ENCODE assay signal across 1 cellular context in the genomic region with DNA sequence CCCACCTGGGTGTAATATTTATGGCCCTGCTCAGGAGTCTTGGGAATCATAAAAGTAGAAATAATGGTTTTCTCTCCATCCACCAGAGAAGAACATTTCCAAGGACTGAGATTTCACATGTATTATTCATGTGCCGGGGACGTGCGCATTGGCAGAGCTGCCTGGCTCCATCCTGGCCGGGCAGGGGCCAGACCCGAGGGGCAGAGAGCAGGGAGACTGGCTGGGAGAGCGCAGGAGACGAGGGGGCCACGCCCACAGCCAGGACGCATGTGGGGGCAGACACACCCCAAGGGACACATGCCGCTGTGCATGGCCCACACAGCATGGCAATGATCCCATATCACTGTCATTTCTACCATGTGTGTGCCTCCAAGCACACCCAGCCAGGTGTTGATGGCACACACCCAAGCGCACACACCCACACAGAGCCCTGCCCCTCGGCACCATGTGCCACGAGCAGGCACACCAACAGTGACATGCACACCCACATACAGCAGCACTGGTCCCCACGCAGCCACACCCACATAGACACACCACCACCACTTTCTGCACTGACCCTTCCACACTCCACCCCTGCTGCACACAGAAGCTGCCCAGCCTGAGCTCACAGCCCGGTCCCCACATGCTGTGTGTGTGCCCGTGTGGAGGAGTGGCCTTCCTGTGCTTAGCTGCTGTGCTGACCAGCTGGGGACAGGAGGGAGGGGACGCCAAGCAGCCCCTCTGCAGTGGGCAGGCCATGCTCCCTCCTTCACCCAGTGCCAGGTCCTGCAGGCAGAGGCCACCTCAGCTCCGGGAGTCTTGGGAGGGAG.
TF ChIP-seq lines count a peak whose summit lies in the region.

No MANE protein-coding gene starts in this region.

TF ChIP-seq in H1, 55 proteins besides CTCF, POLR2A, EP300 and RAD21:
- TF ChIP-seq SAP30 (IDR thresholded peaks at IDR 0.05; ENCODE audit: insufficient read depth, insufficient replicate concordance, low read length) = no peak
- no peak for TF ChIP-seq SP2 (IDR thresholded peaks at IDR 0.05; ENCODE audit: low read length)
- TF ChIP-seq CREB1 (IDR thresholded peaks at IDR 0.05) = no peak
- no peak for TF ChIP-seq RFX5 (IDR thresholded peaks at IDR 0.05; ENCODE audit: borderline replicate concordance, low read depth, low read length)
- TF ChIP-seq BCL11A (IDR thresholded peaks at IDR 0.05; ENCODE audit: low read depth in 2 of 2, low read length in 2 of 2) = no peak
- TF ChIP-seq CEBPB (IDR thresholded peaks at IDR 0.05; ENCODE audit: low read depth, low read length) = no peak
- no peak for TF ChIP-seq TCF12 (IDR thresholded peaks at IDR 0.05; ENCODE audit: low read depth, low read length)
- TF ChIP-seq, protein P1, sequence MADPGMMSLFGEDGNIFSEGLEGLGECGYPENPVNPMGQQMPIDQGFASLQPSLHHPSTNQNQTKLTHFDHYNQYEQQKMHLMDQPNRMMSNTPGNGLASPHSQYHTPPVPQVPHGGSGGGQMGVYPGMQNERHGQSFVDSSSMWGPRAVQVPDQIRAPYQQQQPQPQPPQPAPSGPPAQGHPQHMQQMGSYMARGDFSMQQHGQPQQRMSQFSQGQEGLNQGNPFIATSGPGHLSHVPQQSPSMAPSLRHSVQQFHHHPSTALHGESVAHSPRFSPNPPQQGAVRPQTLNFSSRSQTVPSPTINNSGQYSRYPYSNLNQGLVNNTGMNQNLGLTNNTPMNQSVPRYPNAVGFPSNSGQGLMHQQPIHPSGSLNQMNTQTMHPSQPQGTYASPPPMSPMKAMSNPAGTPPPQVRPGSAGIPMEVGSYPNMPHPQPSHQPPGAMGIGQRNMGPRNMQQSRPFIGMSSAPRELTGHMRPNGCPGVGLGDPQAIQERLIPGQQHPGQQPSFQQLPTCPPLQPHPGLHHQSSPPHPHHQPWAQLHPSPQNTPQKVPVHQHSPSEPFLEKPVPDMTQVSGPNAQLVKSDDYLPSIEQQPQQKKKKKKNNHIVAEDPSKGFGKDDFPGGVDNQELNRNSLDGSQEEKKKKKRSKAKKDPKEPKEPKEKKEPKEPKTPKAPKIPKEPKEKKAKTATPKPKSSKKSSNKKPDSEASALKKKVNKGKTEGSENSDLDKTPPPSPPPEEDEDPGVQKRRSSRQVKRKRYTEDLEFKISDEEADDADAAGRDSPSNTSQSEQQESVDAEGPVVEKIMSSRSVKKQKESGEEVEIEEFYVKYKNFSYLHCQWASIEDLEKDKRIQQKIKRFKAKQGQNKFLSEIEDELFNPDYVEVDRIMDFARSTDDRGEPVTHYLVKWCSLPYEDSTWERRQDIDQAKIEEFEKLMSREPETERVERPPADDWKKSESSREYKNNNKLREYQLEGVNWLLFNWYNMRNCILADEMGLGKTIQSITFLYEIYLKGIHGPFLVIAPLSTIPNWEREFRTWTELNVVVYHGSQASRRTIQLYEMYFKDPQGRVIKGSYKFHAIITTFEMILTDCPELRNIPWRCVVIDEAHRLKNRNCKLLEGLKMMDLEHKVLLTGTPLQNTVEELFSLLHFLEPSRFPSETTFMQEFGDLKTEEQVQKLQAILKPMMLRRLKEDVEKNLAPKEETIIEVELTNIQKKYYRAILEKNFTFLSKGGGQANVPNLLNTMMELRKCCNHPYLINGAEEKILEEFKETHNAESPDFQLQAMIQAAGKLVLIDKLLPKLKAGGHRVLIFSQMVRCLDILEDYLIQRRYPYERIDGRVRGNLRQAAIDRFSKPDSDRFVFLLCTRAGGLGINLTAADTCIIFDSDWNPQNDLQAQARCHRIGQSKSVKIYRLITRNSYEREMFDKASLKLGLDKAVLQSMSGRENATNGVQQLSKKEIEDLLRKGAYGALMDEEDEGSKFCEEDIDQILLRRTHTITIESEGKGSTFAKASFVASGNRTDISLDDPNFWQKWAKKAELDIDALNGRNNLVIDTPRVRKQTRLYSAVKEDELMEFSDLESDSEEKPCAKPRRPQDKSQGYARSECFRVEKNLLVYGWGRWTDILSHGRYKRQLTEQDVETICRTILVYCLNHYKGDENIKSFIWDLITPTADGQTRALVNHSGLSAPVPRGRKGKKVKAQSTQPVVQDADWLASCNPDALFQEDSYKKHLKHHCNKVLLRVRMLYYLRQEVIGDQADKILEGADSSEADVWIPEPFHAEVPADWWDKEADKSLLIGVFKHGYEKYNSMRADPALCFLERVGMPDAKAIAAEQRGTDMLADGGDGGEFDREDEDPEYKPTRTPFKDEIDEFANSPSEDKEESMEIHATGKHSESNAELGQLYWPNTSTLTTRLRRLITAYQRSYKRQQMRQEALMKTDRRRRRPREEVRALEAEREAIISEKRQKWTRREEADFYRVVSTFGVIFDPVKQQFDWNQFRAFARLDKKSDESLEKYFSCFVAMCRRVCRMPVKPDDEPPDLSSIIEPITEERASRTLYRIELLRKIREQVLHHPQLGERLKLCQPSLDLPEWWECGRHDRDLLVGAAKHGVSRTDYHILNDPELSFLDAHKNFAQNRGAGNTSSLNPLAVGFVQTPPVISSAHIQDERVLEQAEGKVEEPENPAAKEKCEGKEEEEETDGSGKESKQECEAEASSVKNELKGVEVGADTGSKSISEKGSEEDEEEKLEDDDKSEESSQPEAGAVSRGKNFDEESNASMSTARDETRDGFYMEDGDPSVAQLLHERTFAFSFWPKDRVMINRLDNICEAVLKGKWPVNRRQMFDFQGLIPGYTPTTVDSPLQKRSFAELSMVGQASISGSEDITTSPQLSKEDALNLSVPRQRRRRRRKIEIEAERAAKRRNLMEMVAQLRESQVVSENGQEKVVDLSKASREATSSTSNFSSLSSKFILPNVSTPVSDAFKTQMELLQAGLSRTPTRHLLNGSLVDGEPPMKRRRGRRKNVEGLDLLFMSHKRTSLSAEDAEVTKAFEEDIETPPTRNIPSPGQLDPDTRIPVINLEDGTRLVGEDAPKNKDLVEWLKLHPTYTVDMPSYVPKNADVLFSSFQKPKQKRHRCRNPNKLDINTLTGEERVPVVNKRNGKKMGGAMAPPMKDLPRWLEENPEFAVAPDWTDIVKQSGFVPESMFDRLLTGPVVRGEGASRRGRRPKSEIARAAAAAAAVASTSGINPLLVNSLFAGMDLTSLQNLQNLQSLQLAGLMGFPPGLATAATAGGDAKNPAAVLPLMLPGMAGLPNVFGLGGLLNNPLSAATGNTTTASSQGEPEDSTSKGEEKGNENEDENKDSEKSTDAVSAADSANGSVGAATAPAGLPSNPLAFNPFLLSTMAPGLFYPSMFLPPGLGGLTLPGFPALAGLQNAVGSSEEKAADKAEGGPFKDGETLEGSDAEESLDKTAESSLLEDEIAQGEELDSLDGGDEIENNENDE (IDR thresholded peaks at IDR 0.05; ENCODE audit: insufficient replicate concordance, low read length) = no peak
- TF ChIP-seq MAFK (IDR thresholded peaks at IDR 0.05; ENCODE audit: low read depth, low read length) = no peak
- no peak for TF ChIP-seq SP1 (IDR thresholded peaks at IDR 0.05; ENCODE audit: low read depth, low read length)
- TF ChIP-seq RBBP5 (IDR thresholded peaks at IDR 0.05; ENCODE audit: borderline replicate concordance, low read depth, low read length) = no peak
- TF ChIP-seq, protein P2, sequence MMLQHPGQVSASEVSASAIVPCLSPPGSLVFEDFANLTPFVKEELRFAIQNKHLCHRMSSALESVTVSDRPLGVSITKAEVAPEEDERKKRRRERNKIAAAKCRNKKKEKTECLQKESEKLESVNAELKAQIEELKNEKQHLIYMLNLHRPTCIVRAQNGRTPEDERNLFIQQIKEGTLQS (IDR thresholded peaks at IDR 0.05; ENCODE audit: insufficient read depth, low read depth, low read length) = no peak
- TF ChIP-seq, protein P3, sequence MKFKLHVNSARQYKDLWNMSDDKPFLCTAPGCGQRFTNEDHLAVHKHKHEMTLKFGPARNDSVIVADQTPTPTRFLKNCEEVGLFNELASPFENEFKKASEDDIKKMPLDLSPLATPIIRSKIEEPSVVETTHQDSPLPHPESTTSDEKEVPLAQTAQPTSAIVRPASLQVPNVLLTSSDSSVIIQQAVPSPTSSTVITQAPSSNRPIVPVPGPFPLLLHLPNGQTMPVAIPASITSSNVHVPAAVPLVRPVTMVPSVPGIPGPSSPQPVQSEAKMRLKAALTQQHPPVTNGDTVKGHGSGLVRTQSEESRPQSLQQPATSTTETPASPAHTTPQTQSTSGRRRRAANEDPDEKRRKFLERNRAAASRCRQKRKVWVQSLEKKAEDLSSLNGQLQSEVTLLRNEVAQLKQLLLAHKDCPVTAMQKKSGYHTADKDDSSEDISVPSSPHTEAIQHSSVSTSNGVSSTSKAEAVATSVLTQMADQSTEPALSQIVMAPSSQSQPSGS (IDR thresholded peaks at IDR 0.05; ENCODE audit: low read length) = no peak
- no peak for TF ChIP-seq JUN (IDR thresholded peaks at IDR 0.05; ENCODE audit: low read depth, low read length)
- no peak for TF ChIP-seq EZH2 (IDR thresholded peaks at IDR 0.05; ENCODE audit: low read depth, low read length, severe bottlenecking)
- no peak for TF ChIP-seq TAF1 (IDR thresholded peaks at IDR 0.05; ENCODE audit: low read depth, low read length)
- TF ChIP-seq GABPA (IDR thresholded peaks at IDR 0.05; ENCODE audit: borderline replicate concordance, insufficient read depth, low read length) = no peak
- no peak for TF ChIP-seq CHD1 (IDR thresholded peaks at IDR 0.05; ENCODE audit: low read depth, low read length)
- no peak for TF ChIP-seq HDAC6 (IDR thresholded peaks at IDR 0.05; ENCODE audit: low read depth, low read length)
